Comparison of ENCODE assay signal across 1 cellular context in the genomic region with DNA sequence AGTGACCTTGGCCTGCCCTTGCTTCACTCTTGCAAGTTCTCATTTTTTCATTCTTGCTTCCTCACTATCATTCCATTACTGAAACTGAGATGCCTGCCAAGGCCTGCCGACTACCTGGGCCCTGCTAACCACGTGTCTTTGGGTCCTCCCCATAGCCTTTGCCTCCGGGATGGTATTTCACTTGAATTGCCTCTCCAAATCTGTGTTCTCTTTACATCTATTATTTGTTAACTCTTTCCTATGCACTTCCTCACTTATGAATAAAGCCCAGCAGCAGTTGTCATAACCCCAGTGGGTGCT.
TF ChIP-seq lines count a peak whose summit lies in the region.

No MANE protein-coding gene starts in this region.

TF ChIP-seq in GM12878, 131 proteins besides CTCF, POLR2A, EP300 and RAD21 (continued from another document):
- no peak for TF ChIP-seq BCLAF1 (IDR thresholded peaks at IDR 0.05)
- TF ChIP-seq RFX5 (IDR thresholded peaks at IDR 0.05; ENCODE audit: low read depth, low read length) = no peak
- TF ChIP-seq ESRRA (IDR thresholded peaks at IDR 0.05; ENCODE audit: low read length) = no peak
- no peak for TF ChIP-seq SIN3A (IDR thresholded peaks at IDR 0.05; ENCODE audit: low read depth, low read length)
- TF ChIP-seq, protein P1, sequence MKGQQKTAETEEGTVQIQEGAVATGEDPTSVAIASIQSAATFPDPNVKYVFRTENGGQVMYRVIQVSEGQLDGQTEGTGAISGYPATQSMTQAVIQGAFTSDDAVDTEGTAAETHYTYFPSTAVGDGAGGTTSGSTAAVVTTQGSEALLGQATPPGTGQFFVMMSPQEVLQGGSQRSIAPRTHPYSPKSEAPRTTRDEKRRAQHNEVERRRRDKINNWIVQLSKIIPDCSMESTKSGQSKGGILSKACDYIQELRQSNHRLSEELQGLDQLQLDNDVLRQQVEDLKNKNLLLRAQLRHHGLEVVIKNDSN (IDR thresholded peaks at IDR 0.05; ENCODE audit: borderline replicate concordance, extremely low read length, insufficient read depth, low read depth, low read length) = no peak
- no peak for TF ChIP-seq SREBF1 (IDR thresholded peaks at IDR 0.05; ENCODE audit: low read length)
- TF ChIP-seq MEF2B (IDR thresholded peaks at IDR 0.05; ENCODE audit: partially characterized antibody, poor library complexity, severe bottlenecking) = no peak
- TF ChIP-seq CREB1 (IDR thresholded peaks at IDR 0.05; ENCODE audit: low read depth) = no peak
- TF ChIP-seq, protein P2, sequence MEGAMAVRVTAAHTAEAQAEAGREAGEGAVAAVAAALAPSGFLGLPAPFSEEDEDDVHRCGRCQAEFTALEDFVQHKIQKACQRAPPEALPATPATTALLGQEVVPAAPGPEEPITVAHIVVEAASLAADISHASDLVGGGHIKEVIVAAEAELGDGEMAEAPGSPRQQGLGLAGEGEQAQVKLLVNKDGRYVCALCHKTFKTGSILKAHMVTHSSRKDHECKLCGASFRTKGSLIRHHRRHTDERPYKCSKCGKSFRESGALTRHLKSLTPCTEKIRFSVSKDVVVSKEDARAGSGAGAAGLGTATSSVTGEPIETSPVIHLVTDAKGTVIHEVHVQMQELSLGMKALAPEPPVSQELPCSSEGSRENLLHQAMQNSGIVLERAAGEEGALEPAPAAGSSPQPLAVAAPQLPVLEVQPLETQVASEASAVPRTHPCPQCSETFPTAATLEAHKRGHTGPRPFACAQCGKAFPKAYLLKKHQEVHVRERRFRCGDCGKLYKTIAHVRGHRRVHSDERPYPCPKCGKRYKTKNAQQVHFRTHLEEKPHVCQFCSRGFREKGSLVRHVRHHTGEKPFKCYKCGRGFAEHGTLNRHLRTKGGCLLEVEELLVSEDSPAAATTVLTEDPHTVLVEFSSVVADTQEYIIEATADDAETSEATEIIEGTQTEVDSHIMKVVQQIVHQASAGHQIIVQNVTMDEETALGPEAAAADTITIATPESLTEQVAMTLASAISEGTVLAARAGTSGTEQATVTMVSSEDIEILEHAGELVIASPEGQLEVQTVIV (IDR thresholded peaks at IDR 0.05; ENCODE audit: borderline replicate concordance, partially characterized antibody) = no peak
- TF ChIP-seq, protein P3, sequence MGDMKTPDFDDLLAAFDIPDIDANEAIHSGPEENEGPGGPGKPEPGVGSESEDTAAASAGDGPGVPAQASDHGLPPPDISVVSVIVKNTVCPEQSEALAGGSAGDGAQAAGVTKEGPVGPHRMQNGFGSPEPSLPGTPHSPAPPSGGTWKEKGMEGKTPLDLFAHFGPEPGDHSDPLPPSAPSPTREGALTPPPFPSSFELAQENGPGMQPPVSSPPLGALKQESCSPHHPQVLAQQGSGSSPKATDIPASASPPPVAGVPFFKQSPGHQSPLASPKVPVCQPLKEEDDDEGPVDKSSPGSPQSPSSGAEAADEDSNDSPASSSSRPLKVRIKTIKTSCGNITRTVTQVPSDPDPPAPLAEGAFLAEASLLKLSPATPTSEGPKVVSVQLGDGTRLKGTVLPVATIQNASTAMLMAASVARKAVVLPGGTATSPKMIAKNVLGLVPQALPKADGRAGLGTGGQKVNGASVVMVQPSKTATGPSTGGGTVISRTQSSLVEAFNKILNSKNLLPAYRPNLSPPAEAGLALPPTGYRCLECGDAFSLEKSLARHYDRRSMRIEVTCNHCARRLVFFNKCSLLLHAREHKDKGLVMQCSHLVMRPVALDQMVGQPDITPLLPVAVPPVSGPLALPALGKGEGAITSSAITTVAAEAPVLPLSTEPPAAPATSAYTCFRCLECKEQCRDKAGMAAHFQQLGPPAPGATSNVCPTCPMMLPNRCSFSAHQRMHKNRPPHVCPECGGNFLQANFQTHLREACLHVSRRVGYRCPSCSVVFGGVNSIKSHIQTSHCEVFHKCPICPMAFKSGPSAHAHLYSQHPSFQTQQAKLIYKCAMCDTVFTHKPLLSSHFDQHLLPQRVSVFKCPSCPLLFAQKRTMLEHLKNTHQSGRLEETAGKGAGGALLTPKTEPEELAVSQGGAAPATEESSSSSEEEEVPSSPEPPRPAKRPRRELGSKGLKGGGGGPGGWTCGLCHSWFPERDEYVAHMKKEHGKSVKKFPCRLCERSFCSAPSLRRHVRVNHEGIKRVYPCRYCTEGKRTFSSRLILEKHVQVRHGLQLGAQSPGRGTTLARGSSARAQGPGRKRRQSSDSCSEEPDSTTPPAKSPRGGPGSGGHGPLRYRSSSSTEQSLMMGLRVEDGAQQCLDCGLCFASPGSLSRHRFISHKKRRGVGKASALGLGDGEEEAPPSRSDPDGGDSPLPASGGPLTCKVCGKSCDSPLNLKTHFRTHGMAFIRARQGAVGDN (IDR thresholded peaks at IDR 0.05) = no peak
- TF ChIP-seq, protein P4, sequence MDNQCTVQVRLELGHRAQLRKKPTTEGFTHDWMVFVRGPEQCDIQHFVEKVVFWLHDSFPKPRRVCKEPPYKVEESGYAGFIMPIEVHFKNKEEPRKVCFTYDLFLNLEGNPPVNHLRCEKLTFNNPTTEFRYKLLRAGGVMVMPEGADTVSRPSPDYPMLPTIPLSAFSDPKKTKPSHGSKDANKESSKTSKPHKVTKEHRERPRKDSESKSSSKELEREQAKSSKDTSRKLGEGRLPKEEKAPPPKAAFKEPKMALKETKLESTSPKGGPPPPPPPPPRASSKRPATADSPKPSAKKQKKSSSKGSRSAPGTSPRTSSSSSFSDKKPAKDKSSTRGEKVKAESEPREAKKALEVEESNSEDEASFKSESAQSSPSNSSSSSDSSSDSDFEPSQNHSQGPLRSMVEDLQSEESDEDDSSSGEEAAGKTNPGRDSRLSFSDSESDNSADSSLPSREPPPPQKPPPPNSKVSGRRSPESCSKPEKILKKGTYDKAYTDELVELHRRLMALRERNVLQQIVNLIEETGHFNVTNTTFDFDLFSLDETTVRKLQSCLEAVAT (IDR thresholded peaks at IDR 0.05) = no peak
- TF ChIP-seq SMARCA5 (IDR thresholded peaks at IDR 0.05) = no peak
